ENCODE assay signal across 8 cellular contexts in genomic region chr12:106249411-106250135, GRCh38. TPM values are rescaled to one million over a fixed set of nuclear protein-coding genes. Genes with fewer than 3 reads are reported as not detected.
DNase-seq lines count a peak whose midpoint lies in the region; ATAC-seq and TF ChIP-seq lines count a peak whose summit lies in the region.

No MANE protein-coding gene starts in this region.

- no peak for TF ChIP-seq CTCF in fibroblast of villous mesenchyme (IDR thresholded peaks at IDR 0.05; ENCODE audit: insufficient read depth, low read depth, low read length)
- no peak for TF ChIP-seq CTCF in uterus (IDR thresholded peaks at IDR 0.05)

- peak overlapping the region; percentile 97 to 99 for H3K27ac ChIP-seq in uterus

- intact Hi-C loops in uterus (cut with DNase I; ENCODE audit: low total_unique reads), result no loop called here

- no peaks in the 10 kb centered on the region for H3K9me3 ChIP-seq in uterus

- H3K27me3 ChIP-seq in uterus, result no peaks in the 10 kb centered on the region

- peak overlapping the region; percentile 95 for H3K4me3 ChIP-seq in fibroblast of villous mesenchyme (ENCODE audit: low read depth, low read length)
- no peak overlapping the region for H3K4me3 ChIP-seq in uterus

- ATAC-seq in GM18499 (IDR thresholded peaks at IDR 0.05; ENCODE audit: insufficient read depth, unreplicated experiment) (peak; percentile 67), GM21367 (IDR thresholded peaks at IDR 0.05; ENCODE audit: unreplicated experiment) (peak; percentile 70), HG03521 (IDR thresholded peaks at IDR 0.05; ENCODE audit: unreplicated experiment) (peak; percentile 58)

- TF ChIP-seq POLR2A in uterus (IDR thresholded peaks at IDR 0.05), result no peak

- no peak for DNase-seq in fibroblast of villous mesenchyme (ENCODE audit: low read depth)
- no peak for DNase-seq in uterus
- DNase-seq in stimulated activated naive CD4-positive, alpha-beta T cell (lab: John Stamatoyannopoulos, UW), result no peak
- DNase-seq in NCI-H510A (lab: John Stamatoyannopoulos, UW), result no peak
- no peak for DNase-seq in SIG-M5 (lab: John Stamatoyannopoulos, UW)

- no peaks in the 10 kb centered on the region for H3K36me3 ChIP-seq in uterus

- peaks cover 5 to 12% of the 10 kb centered on the region in 2 donors for H3K4me1 ChIP-seq in uterus

RNA-seq across cellular contexts. Expression of gene CKAP4, which starts 1.8 kb away (rescaled TPM):
- 253 and 310 TPM in 2 replicates for total RNA-seq in fibroblast of villous mesenchyme
- 100 to 1,000 TPM in 1 of 4 donors, 10 to 100 TPM in 3; 15.6 to 106 (median 40.8) TPM for total RNA-seq in uterus

RNA-seq across cellular contexts. Expression of gene TCP11L2, which starts 53.0 kb away (rescaled TPM):
- 25.0 and 30.0 TPM in 2 replicates for total RNA-seq in fibroblast of villous mesenchyme
- total RNA-seq in uterus, result 10 to 100 TPM; 22.3 to 59.7 (median 45.2) TPM
